ENCODE assay signal across 1 cellular context in genomic region chr17:51372345-51373004, GRCh38.
TF ChIP-seq lines count a peak whose summit lies in the region.

No MANE protein-coding gene starts in this region.

TF ChIP-seq in HEK293, 187 proteins besides CTCF, POLR2A, EP300 and RAD21 (continued from another document):
- TF ChIP-seq ZNF324 (tag by site-specific recombination; IDR thresholded peaks at IDR 0.05) (no peak), FEZF1 (tag by site-specific recombination; IDR thresholded peaks at IDR 0.05) (no peak), ZBTB44 (tag by site-specific recombination; IDR thresholded peaks at IDR 0.05) (no peak), ZNF521 (tag by site-specific recombination; IDR thresholded peaks at IDR 0.05) (no peak), HIC1 (tag by site-specific recombination; IDR thresholded peaks at IDR 0.05) (no peak), KLF1 (tag by site-specific recombination; IDR thresholded peaks at IDR 0.05) (no peak), ZIC2 (tag by site-specific recombination; IDR thresholded peaks at IDR 0.05) (no peak), ZSCAN23 (tag by site-specific recombination; IDR thresholded peaks at IDR 0.05) (no peak), ZNF560 (tag by site-specific recombination; IDR thresholded peaks at IDR 0.05; ENCODE audit: borderline replicate concordance) (no peak), MYNN (tag by site-specific recombination; IDR thresholded peaks at IDR 0.05; ENCODE audit: borderline replicate concordance) (no peak), ZNF623 (tag by site-specific recombination; IDR thresholded peaks at IDR 0.05) (no peak), YY1 (tag by site-specific recombination; IDR thresholded peaks at IDR 0.05) (no peak), ZNF548 (tag by site-specific recombination; IDR thresholded peaks at IDR 0.05) (no peak), ZNF692 (tag by site-specific recombination; IDR thresholded peaks at IDR 0.05) (no peak), ZBTB1 (tag by site-specific recombination; IDR thresholded peaks at IDR 0.05) (no peak), ZNF133 (tag by site-specific recombination; IDR thresholded peaks at IDR 0.05) (no peak), ZNF16 (tag by site-specific recombination; IDR thresholded peaks at IDR 0.05; ENCODE audit: low read depth) (no peak), ZNF202 (tag by site-specific recombination; IDR thresholded peaks at IDR 0.05; ENCODE audit: borderline replicate concordance) (no peak), ZSCAN4 (tag by site-specific recombination; IDR thresholded peaks at IDR 0.05) (no peak), ZNF433 (tag by site-specific recombination; IDR thresholded peaks at IDR 0.05; ENCODE audit: low read depth) (no peak), ZBTB8A (tag by site-specific recombination; IDR thresholded peaks at IDR 0.05) (no peak), KLF7 (tag by site-specific recombination; IDR thresholded peaks at IDR 0.05; ENCODE audit: borderline replicate concordance) (no peak), ZBTB26 (tag by site-specific recombination; optimal IDR thresholded peaks at IDR 0.05) (no peak), ZNF19 (tag by site-specific recombination; IDR thresholded peaks at IDR 0.05; ENCODE audit: low read depth) (no peak), ZNF391 (tag by site-specific recombination; IDR thresholded peaks at IDR 0.05; ENCODE audit: borderline replicate concordance, low read depth) (no peak), ZNF18 (tag by site-specific recombination; IDR thresholded peaks at IDR 0.05) (no peak), ZBTB11 (tag by site-specific recombination; conservative IDR thresholded peaks at IDR 0.05; ENCODE audit: low read depth) (no peak), ZNF530 (tag by site-specific recombination; IDR thresholded peaks at IDR 0.05; ENCODE audit: low read depth) (no peak), BCL11A (tag by site-specific recombination; IDR thresholded peaks at IDR 0.05; ENCODE audit: low read depth) (no peak)
